36 cellular contexts compared by ENCODE assay signal in the genomic region with DNA sequence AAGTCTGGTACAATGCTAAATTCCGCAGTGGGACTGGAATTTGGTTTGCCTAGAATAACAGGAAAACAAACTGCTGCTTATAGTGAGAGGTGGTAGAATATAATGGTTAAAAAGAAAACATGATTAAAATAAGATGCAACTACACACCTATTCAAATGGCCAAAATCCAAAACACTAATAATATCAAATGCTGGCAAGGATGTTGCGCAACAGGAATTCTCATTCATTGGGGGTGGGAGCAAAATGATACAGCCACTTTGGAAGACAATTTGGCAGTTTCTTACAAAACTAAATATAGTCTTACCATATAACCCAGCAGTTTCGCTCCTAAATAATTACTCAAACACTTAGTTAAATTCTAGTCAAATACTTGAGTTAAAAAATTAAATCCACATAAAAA. TPM values are rescaled to one million over a fixed set of nuclear protein-coding genes. Genes with fewer than 3 reads are reported as not detected.
"Had no signal": no experiment of that assay in that cellular context is flagged by ENCODE, and none has a peak within 500 bp of the region (broad histone marks: within the 10 kb centered on the region; RNA-seq: fewer than 3 reads in every experiment).

No MANE protein-coding gene starts in this region.

- H3K36me3 ChIP-seq: brain microvascular endothelial cell, esophagus muscularis mucosa, gastroesophageal sphincter, heart right ventricle had no signal

- H3K9me3 ChIP-seq: esophagus muscularis mucosa, gastroesophageal sphincter, heart right ventricle had no signal

- H3K27me3 ChIP-seq: brain microvascular endothelial cell, esophagus muscularis mucosa, gastroesophageal sphincter, heart right ventricle, hepatocyte had no signal

- H3K4me1 ChIP-seq: heart right ventricle had no signal

- FAIRE-seq: astrocyte, colon had no signal

- H2AFZ ChIP-seq: hepatocyte had no signal

- H3K4me3 ChIP-seq: esophagus muscularis mucosa, gastroesophageal sphincter, heart right ventricle, hepatocyte had no signal

- H3K79me2 ChIP-seq: hepatocyte had no signal

- H3K27ac ChIP-seq: brain microvascular endothelial cell, esophagus muscularis mucosa, gastroesophageal sphincter, heart right ventricle, hepatocyte, VCaP had no signal

- ATAC-seq: activated T-cell treated with anti-CD3 and anti-CD28 coated beads, Interleukin-2, amount 50 U/mL, for 72 hours; effector memory CD8-positive, alpha-beta T cell; gastroesophageal sphincter; heart right ventricle; WTC11 had no signal

- H3K4me2 ChIP-seq: hepatocyte had no signal

- DNase-seq: activated CD4-positive, alpha-beta memory T cell treated with anti-CD3 and anti-CD28 coated beads, Interleukin-2, amount 10 ng/mL, durations not matched to agents 7 days and 5 days; activated CD4-positive, alpha-beta T cell treated with anti-CD3 and anti-CD28 coated beads for 1 hour; activated CD4-positive, alpha-beta T cell treated with anti-CD3 and anti-CD28 coated beads for 4 hours; activated CD4-positive, alpha-beta T cell treated with anti-CD3 and anti-CD28 coated beads, Interleukin-2, amount 10 ng/mL, durations not matched to agents 7 days and 5 days; activated CD4-positive, alpha-beta T cell treated with anti-CD3 and anti-CD28 coated beads, Interleukin-2, amount 50 U/mL, for 4 hours; activated CD8-positive, alpha-beta memory T cell treated with anti-CD3 and anti-CD28 coated beads, Interleukin-2, amount 50 U/mL, for 48 hours; activated gamma-delta T cell; activated naive CD4-positive, alpha-beta T cell; activated naive CD4-positive, alpha-beta T cell treated with anti-CD3 and anti-CD28 coated beads, Interleukin-2, amount 10 ng/mL, durations not matched to agents 7 days and 5 days; activated T-cell treated with anti-CD3 and anti-CD28 coated beads for 4 hours; activated T-cell treated with anti-CD3 and anti-CD28 coated beads, Interleukin-2, amount 50 U/mL, for 24 hours; activated T-cell treated with anti-CD3 and anti-CD28 coated beads, Interleukin-2, amount 50 U/mL, for 72 hours; amniotic stem cell; anterior cingulate cortex; brain microvascular endothelial cell; caudate nucleus; cortex of kidney; dermis blood vessel endothelial cell; effector CD4-positive, alpha-beta T cell; effector memory CD8-positive, alpha-beta T cell; erythroblast; foreskin melanocyte; heart right ventricle; T-helper 2 cell had no signal

RNA-seq across cellular contexts. Expression of a gene that starts 50.8 kb away (rescaled TPM):
- total RNA-seq: activated CD4-positive, alpha-beta memory T cell treated with anti-CD3 and anti-CD28 coated beads, Interleukin-2, amount 10 ng/mL, durations not matched to agents 7 days and 5 days; activated CD4-positive, alpha-beta T cell treated with anti-CD3 and anti-CD28 coated beads, Interleukin-2, amount 10 ng/mL, durations not matched to agents 7 days and 5 days; activated T-cell treated with anti-CD3 and anti-CD28 coated beads, Interleukin-2, amount 50 U/mL, for 72 hours; astrocyte; chondrocyte; dermis blood vessel endothelial cell; esophagus muscularis mucosa; fibroblast of lung; fibroblast of villous mesenchyme; gastroesophageal sphincter; glomerular endothelial cell; heart right ventricle; hepatocyte; WTC11 had no signal
- polyA plus RNA-seq: adipose tissue, fibroblast of lung, heart right ventricle, hepatocyte had no signal
